Comparison of ENCODE assay signal across 23 cellular contexts in the genomic region with DNA sequence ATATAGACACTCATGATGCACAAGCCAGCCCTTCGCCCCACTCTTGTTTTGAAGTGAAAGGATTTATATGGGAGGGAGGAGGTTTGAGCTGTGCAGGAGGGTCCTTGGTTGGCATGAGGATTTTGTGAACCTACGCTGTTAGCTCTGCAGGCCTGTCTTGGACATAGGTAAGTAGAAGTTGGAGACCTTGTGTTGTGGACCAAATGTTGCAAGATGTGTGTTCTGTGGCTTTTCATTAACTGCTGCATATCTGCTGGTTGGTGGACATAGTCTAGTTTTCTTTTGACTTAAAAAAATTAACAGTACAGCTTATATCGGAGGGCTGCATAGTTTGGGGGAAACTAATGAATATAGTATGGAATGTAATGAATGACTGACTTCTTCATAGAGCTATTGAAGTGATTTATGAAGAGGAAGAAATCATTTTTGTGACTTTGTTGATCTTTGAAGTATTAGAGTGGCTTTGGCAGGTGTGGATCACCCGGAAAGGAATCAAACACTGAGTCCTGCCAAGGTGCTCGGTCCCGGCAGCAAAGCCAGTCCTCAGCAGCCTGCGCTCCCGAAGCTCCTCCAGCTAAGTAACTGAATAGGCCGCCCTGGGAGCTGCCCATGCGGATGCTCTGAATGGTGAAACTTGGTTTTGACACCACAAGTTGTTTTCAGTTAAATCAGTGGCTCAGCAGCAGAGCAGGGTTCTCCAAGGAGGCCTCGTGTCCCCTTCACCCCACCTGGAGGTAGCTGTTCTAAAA. TPM values are rescaled to one million over a fixed set of nuclear protein-coding genes. Genes with fewer than 3 reads are reported as not detected.
DNase-seq lines count a peak whose midpoint lies in the region; ATAC-seq and TF ChIP-seq lines count a peak whose summit lies in the region.
"Had no signal": no experiment of that assay in that cellular context is flagged by ENCODE, and none has a peak within 500 bp of the region (broad histone marks: within the 10 kb centered on the region; RNA-seq: fewer than 3 reads in every experiment).

No MANE protein-coding gene starts in this region.

- H3K27ac Mint-ChIP-seq in neural crest cell (ENCODE audit: unreplicated experiment): no peak overlapping the region
- no peak overlapping the region for H3K27ac Mint-ChIP-seq in natural killer cell treated with Interleukin-12 subunit alpha and Interleukin-12 subunit beta and Interleukin-15 and Interleukin-18, amount 100 ng/mL, for 72 hours
- H3K27ac Mint-ChIP-seq: CD14-positive monocyte, GM23338 had no signal

- H3K4me1 Mint-ChIP-seq in neural crest cell: peaks cover 8% of the 10 kb centered on the region
- H3K4me1 Mint-ChIP-seq in natural killer cell treated with Interleukin-12 subunit alpha and Interleukin-12 subunit beta and Interleukin-15 and Interleukin-18, amount 100 ng/mL, for 72 hours (ENCODE audit: low read depth in 2 of 2): peaks cover 7 to 21% of the 10 kb centered on the region in 2 donors

- peaks cover 0 to 15% (median 0%) of the 10 kb centered on the region in 11 experiments; a peak in 1 of 22 replicates for H3K36me3 ChIP-seq in BLaER1 treated with 17β-estradiol and CSF1 and Interleukin-3, amounts not matched to agents 10 nM and 100 nM
- H3K36me3 ChIP-seq in OCI-LY1 (ENCODE audit: insufficient read depth, low read length) (peaks cover 17% of the 10 kb centered on the region; the same call in 1 of the 2 replicates), SJCRH30 (no peaks in the 10 kb centered on the region)
- H3K36me3 ChIP-seq: HAP-1, Peyer's patch, SJSA1 had no signal

- peak overlapping the region in 8 of 11 experiments; percentile 11 to 100 (median 94); a peak in 15 of 22 replicates for H3K4me2 ChIP-seq in BLaER1 treated with 17β-estradiol and CSF1 and Interleukin-3, amounts not matched to agents 10 nM and 100 nM
- peak overlapping the region; percentile 64 for H3K4me2 ChIP-seq in OCI-LY1 (ENCODE audit: low read length)
- H3K4me2 ChIP-seq: GM23338 had no signal

- intact Hi-C loops in head of caudate nucleus (cut with DNase I): no loop called here

- DNase-seq in islet precursor cell (peak; percentile 29), neural crest cell (ENCODE audit: low read depth, low spot score) (no peak), SJCRH30 (no peak), head of caudate nucleus (no peak), NK-92 (lab: John Stamatoyannopoulos, UW; ENCODE audit: unreplicated experiment) (no peak)
- no peak for DNase-seq in natural killer cell treated with Interleukin-12 subunit alpha and Interleukin-12 subunit beta and Interleukin-15 and Interleukin-18, amount 100 ng/mL, for 72 hours (ENCODE audit: low spot score)
- DNase-seq: AML-193, DMS79 treated with DMSO at 0.1 percent for 48 hours, MV-4-11, NCI-H1105 treated with DMSO at 0.1 percent for 48 hours, NCI-H2029 treated with DMSO at 0.1 percent for 48 hours, NCI-H345, NCI-H524, NCI-H774, Peyer's patch had no signal

- ATAC-seq in natural killer cell treated with Interleukin-12 subunit alpha and Interleukin-12 subunit beta and Interleukin-15 and Interleukin-18, amount 100 ng/mL, for 72 hours: no peak
- ATAC-seq: GM23338 had no signal

- H3K9me3 Mint-ChIP-seq in neural crest cell: no peaks in the 10 kb centered on the region
- no peaks in the 10 kb centered on the region for H3K9me3 Mint-ChIP-seq in natural killer cell treated with Interleukin-12 subunit alpha and Interleukin-12 subunit beta and Interleukin-15 and Interleukin-18, amount 100 ng/mL, for 72 hours
- H3K9me3 Mint-ChIP-seq: IgD-negative memory B cell had no signal

- no peaks in the 10 kb centered on the region for H3K27me3 Mint-ChIP-seq in neural crest cell (ENCODE audit: low read depth)
- H3K27me3 Mint-ChIP-seq in natural killer cell treated with Interleukin-12 subunit alpha and Interleukin-12 subunit beta and Interleukin-15 and Interleukin-18, amount 100 ng/mL, for 72 hours: no peaks in the 10 kb centered on the region
- H3K27me3 Mint-ChIP-seq: IgD-negative memory B cell had no signal

- 0 out of 2 replicates have a peak, but pooled peaks cover 3% of the 10 kb centered on the region for H3K79me2 ChIP-seq in OCI-LY1 (ENCODE audit: insufficient read depth, low read length)

- H3K27me3 ChIP-seq in BLaER1 treated with 17β-estradiol and CSF1 and Interleukin-3, amounts not matched to agents 10 nM and 100 nM: no peaks in the 10 kb centered on the region
- no peaks in the 10 kb centered on the region for H3K27me3 ChIP-seq in OCI-LY1 (ENCODE audit: insufficient read depth, low read length)
- no peaks in the 10 kb centered on the region for H3K27me3 ChIP-seq in SJCRH30
- H3K27me3 ChIP-seq: Peyer's patch, SJSA1 had no signal

- peaks cover 0 to 30% (median 11%) of the 10 kb centered on the region in 11 experiments; a peak in 10 of 22 replicates for H4K20me1 ChIP-seq in BLaER1 treated with 17β-estradiol and CSF1 and Interleukin-3, amounts not matched to agents 10 nM and 100 nM
- H4K20me1 ChIP-seq in OCI-LY1 (ENCODE audit: insufficient read depth, low read length): no peaks in the 10 kb centered on the region

- H3K27ac ChIP-seq in BLaER1 treated with 17β-estradiol and CSF1 and Interleukin-3, amounts not matched to agents 10 nM and 100 nM: peak overlapping the region in 4 of 11 experiments; percentile 11 to 75 (median 69); a peak in 4 of 22 replicates
- H3K27ac ChIP-seq in OCI-LY1 (ENCODE audit: low read depth, low read length, poor library complexity, severe bottlenecking): peak overlapping the region; percentile 98
- H3K27ac ChIP-seq in SJCRH30: no peak overlapping the region
- H3K27ac ChIP-seq: Peyer's patch, SJSA1 had no signal

- peak overlapping the region; percentile 37 for H3K4me3 Mint-ChIP-seq in neural crest cell
- no peak overlapping the region for H3K4me3 Mint-ChIP-seq in natural killer cell treated with Interleukin-12 subunit alpha and Interleukin-12 subunit beta and Interleukin-15 and Interleukin-18, amount 100 ng/mL, for 72 hours
- H3K4me3 Mint-ChIP-seq: CD14-positive monocyte, GM23338 had no signal

- no peak overlapping the region for H3K4me3 ChIP-seq in BLaER1 treated with 17β-estradiol and CSF1 and Interleukin-3, amounts not matched to agents 10 nM and 100 nM
- H3K4me3 ChIP-seq in OCI-LY1 (ENCODE audit: low read depth, low read length, poor library complexity, severe bottlenecking) (peak overlapping the region; percentile 18), SJCRH30 (no peak overlapping the region)
- H3K4me3 ChIP-seq: GM23338, HAP-1, Peyer's patch, SJSA1 had no signal

- H3K9ac ChIP-seq in BLaER1 treated with 17β-estradiol and CSF1 and Interleukin-3, amounts not matched to agents 10 nM and 100 nM: 0 out of 22 replicates have a peak overlapping the region, but pooled peaks of 2 of the 11 experiments have one; percentile 21 to 31
- peak overlapping the region; percentile 23; the same call in 1 of the 2 replicates for H3K9ac ChIP-seq in OCI-LY1 (ENCODE audit: low read length)

- no peaks in the 10 kb centered on the region for H3F3A ChIP-seq in OCI-LY1 (ENCODE audit: insufficient read depth, low read length)

- H3K9me3 ChIP-seq in BLaER1 treated with 17β-estradiol and CSF1 and Interleukin-3, amounts not matched to agents 10 nM and 100 nM (replicated peaks in 1 of 11): no peaks in the 10 kb centered on the region
- H3K9me3 ChIP-seq in OCI-LY1 (ENCODE audit: low read length) (no peaks in the 10 kb centered on the region), SJCRH30 (replicated peaks) (no peaks in the 10 kb centered on the region)
- H3K9me3 ChIP-seq: HAP-1, Peyer's patch had no signal

- H3K4me1 ChIP-seq in BLaER1 treated with 17β-estradiol and CSF1 and Interleukin-3, amounts not matched to agents 10 nM and 100 nM: peaks cover 51 to 91% (median 86%) of the 10 kb centered on the region in 10 experiments
- H3K4me1 ChIP-seq in OCI-LY1 (ENCODE audit: insufficient read depth, low read length, severe bottlenecking) (peaks cover 87% of the 10 kb centered on the region), SJCRH30 (no peaks in the 10 kb centered on the region)

- H2AFZ ChIP-seq in OCI-LY1 (ENCODE audit: low read length): no peak overlapping the region
- H2AFZ ChIP-seq: GM23338 had no signal

- H3K36me3 Mint-ChIP-seq in neural crest cell (ENCODE audit: low read depth): peaks cover 5% of the 10 kb centered on the region
- H3K36me3 Mint-ChIP-seq in natural killer cell treated with Interleukin-12 subunit alpha and Interleukin-12 subunit beta and Interleukin-15 and Interleukin-18, amount 100 ng/mL, for 72 hours: no peaks in the 10 kb centered on the region
- H3K36me3 Mint-ChIP-seq: IgD-negative memory B cell had no signal

- H3K9me2 ChIP-seq in OCI-LY1 (ENCODE audit: low read depth, low read length): no peaks in the 10 kb centered on the region

- TF ChIP-seq CTCF in OCI-LY1 (IDR thresholded peaks at IDR 0.05; ENCODE audit: low read length) (no peak), neural crest cell (conservative IDR thresholded peaks at IDR 0.05) (no peak)

RNA-seq across cellular contexts. Expression of gene MGMT, which starts 3.2 kb away (rescaled TPM):
- 13.4 and 15.8 TPM in 2 replicates for total RNA-seq in neural crest cell
- 1.2 and 1.5 TPM in 2 replicates for total RNA-seq in SJCRH30 (2014; rRNA removed; shearing (Covaris generic))
- 10 to 100 TPM; 14.3 to 23.6 TPM for total RNA-seq in natural killer cell treated with Interleukin-12 subunit alpha and Interleukin-12 subunit beta and Interleukin-15 and Interleukin-18, amount 100 ng/mL, for 72 hours
- total RNA-seq: A172 had no signal
